Comparison of ENCODE assay signal across 1 cellular context in genomic region chr9:127754099-127754760, GRCh38.
TF ChIP-seq lines count a peak whose summit lies in the region.

No MANE protein-coding gene starts in this region.

TF ChIP-seq in HEK293, 187 proteins besides CTCF, POLR2A, EP300 and RAD21 (continued from another document and continues in another):
- TF ChIP-seq ZBTB26 (tag by site-specific recombination; optimal IDR thresholded peaks at IDR 0.05) (peak; percentile 70), ZSCAN18 (tag by site-specific recombination; IDR thresholded peaks at IDR 0.05) (no peak), ZNF645 (tag by site-specific recombination; IDR thresholded peaks at IDR 0.05) (no peak), ZSCAN4 (tag by site-specific recombination; IDR thresholded peaks at IDR 0.05) (no peak), ZNF146 (tag by site-specific recombination; IDR thresholded peaks at IDR 0.05) (no peak), SP3 (tag by site-specific recombination; IDR thresholded peaks at IDR 0.05) (peak; percentile 77), ZBTB11 (tag by site-specific recombination; conservative IDR thresholded peaks at IDR 0.05; ENCODE audit: low read depth) (peak; percentile 16; the same call in 1 of the 2 replicates), GLIS1 (tag by site-specific recombination; IDR thresholded peaks at IDR 0.05) (peak; percentile 88), ZNF148 (tag by site-specific recombination; IDR thresholded peaks at IDR 0.05; ENCODE audit: borderline replicate concordance) (no peak), WT1 (tag by site-specific recombination; IDR thresholded peaks at IDR 0.05) (peak; percentile 51), ZNF529 (tag by site-specific recombination; IDR thresholded peaks at IDR 0.05; ENCODE audit: insufficient replicate concordance) (no peak), ZNF292 (tag by site-specific recombination; IDR thresholded peaks at IDR 0.05; ENCODE audit: borderline replicate concordance, low read depth) (no peak), HOXD13 (CRISPR knock-in tag; IDR thresholded peaks at IDR 0.05; ENCODE audit: borderline replicate concordance) (no peak), ZNF114 (tag by site-specific recombination; IDR thresholded peaks at IDR 0.05) (no peak), PRDM10 (tag by site-specific recombination; IDR thresholded peaks at IDR 0.05) (peak; percentile 51), ZBTB48 (tag by site-specific recombination; IDR thresholded peaks at IDR 0.05) (no peak), ZNF266 (tag by site-specific recombination; IDR thresholded peaks at IDR 0.05; ENCODE audit: low read depth) (no peak), ZNF600 (tag by site-specific recombination; IDR thresholded peaks at IDR 0.05) (0 out of 2 replicates have a peak, but pooled peaks have one; percentile 32), ZNF16 (tag by site-specific recombination; IDR thresholded peaks at IDR 0.05; ENCODE audit: low read depth) (no peak), ATF2 (tag by site-specific recombination; IDR thresholded peaks at IDR 0.05; ENCODE audit: low read depth) (0 out of 2 replicates have a peak, but pooled peaks have one; percentile 39), ZNF610 (tag by site-specific recombination; IDR thresholded peaks at IDR 0.05; ENCODE audit: borderline replicate concordance) (no peak), ZNF341 (tag by site-specific recombination; IDR thresholded peaks at IDR 0.05; ENCODE audit: low read depth) (peak; percentile 46; the same call in 1 of the 2 replicates), ZNF311 (tag by site-specific recombination; IDR thresholded peaks at IDR 0.05; ENCODE audit: borderline replicate concordance) (no peak), ZNF398 (tag by site-specific recombination; IDR thresholded peaks at IDR 0.05) (0 out of 2 replicates have a peak, but pooled peaks have one; percentile 9), ZNF394 (tag by site-specific recombination; IDR thresholded peaks at IDR 0.05; ENCODE audit: borderline replicate concordance) (no peak), KLF1 (tag by site-specific recombination; IDR thresholded peaks at IDR 0.05) (peak; percentile 54; the same call in 1 of the 2 replicates), ZNF544 (tag by site-specific recombination; IDR thresholded peaks at IDR 0.05) (no peak), ZNF184 (tag by site-specific recombination; IDR thresholded peaks at IDR 0.05) (no peak), SP2 (tag by site-specific recombination; IDR thresholded peaks at IDR 0.05) (peak; percentile 86), ZNF335 (tag by site-specific recombination; conservative IDR thresholded peaks at IDR 0.05) (peak; percentile 90), ZNF155 (tag by site-specific recombination; IDR thresholded peaks at IDR 0.05) (no peak), KLF16 (tag by site-specific recombination; IDR thresholded peaks at IDR 0.05) (peak; percentile 74; the same call in 1 of the 2 replicates), ZXDB (tag by site-specific recombination; IDR thresholded peaks at IDR 0.05) (0 out of 2 replicates have a peak, but pooled peaks have one; percentile 19), ZSCAN16 (tag by site-specific recombination; IDR thresholded peaks at IDR 0.05) (no peak), ZBTB1 (tag by site-specific recombination; IDR thresholded peaks at IDR 0.05) (no peak), OVOL3 (tag by site-specific recombination; IDR thresholded peaks at IDR 0.05) (no peak), ZNF174 (tag by site-specific recombination; IDR thresholded peaks at IDR 0.05) (no peak)
